Comparison of ENCODE assay signal across 8 cellular contexts in genomic region chr2:160270571-160271113, GRCh38.
DNase-seq lines count a peak whose midpoint lies in the region; ATAC-seq, FAIRE-seq and TF ChIP-seq lines count a peak whose summit lies in the region.

No MANE protein-coding gene starts in this region.

- no peak for TF ChIP-seq CTCF in D721Med (IDR thresholded peaks at IDR 0.05; ENCODE audit: insufficient read depth, missing control alignments)

- no peaks in the 10 kb centered on the region for H3K27me3 Mint-ChIP-seq in effector memory CD8-positive, alpha-beta T cell
- no peaks in the 10 kb centered on the region for H3K27me3 Mint-ChIP-seq in naive B cell

- H3K4me1 Mint-ChIP-seq in effector memory CD8-positive, alpha-beta T cell (ENCODE audit: low read depth in 2 of 2), result peaks cover 22 to 24% of the 10 kb centered on the region in 2 donors
- H3K4me1 Mint-ChIP-seq in naive B cell, result peaks cover 9 to 20% (median 17%) of the 10 kb centered on the region in 3 donors

- FAIRE-seq in D721Med (lab: Jason Lieb, UNC), result no peak

- H3K4me3 Mint-ChIP-seq in effector memory CD8-positive, alpha-beta T cell, result peak overlapping the region; percentile 87 to 88
- H3K4me3 Mint-ChIP-seq in naive B cell, result peak overlapping the region; percentile 79 to 97 (median 90)

- peaks cover 51% of the 10 kb centered on the region for H3K36me3 Mint-ChIP-seq in effector memory CD8-positive, alpha-beta T cell (ENCODE audit: insufficient read depth)
- peaks cover 3% of the 10 kb centered on the region in 2 donors for H3K36me3 Mint-ChIP-seq in naive B cell

- ATAC-seq in effector memory CD8-positive, alpha-beta T cell (replicated peaks), result no peak
- ATAC-seq in naive B cell (ENCODE audit: low read depth in 2 of 2) (no peak), HG02885 (IDR thresholded peaks at IDR 0.05; ENCODE audit: poor library complexity, unreplicated experiment) (no peak)

- DNase-seq in AG08395 (ENCODE audit: low spot score) (peak; percentile 57), LoVo (ENCODE audit: low spot score) (peak; percentile 20), naive B cell (no peak), D721Med (ENCODE audit: insufficient read length, low spot score) (no peak), DMS114 treated with DMSO at 0.1 percent for 48 hours (lab: John Stamatoyannopoulos, UW; ENCODE audit: unreplicated experiment) (no peak), NCI-H774 (lab: John Stamatoyannopoulos, UW) (no peak)
- no peak for DNase-seq in effector memory CD8-positive, alpha-beta T cell

- H3K27ac Mint-ChIP-seq in effector memory CD8-positive, alpha-beta T cell, result peak overlapping the region; percentile 93 to 94
- H3K27ac Mint-ChIP-seq in naive B cell, result peak overlapping the region in 5 of 6 donors; percentile 52 to 90 (median 86)

- no peaks in the 10 kb centered on the region for H3K9me3 Mint-ChIP-seq in effector memory CD8-positive, alpha-beta T cell
- no peaks in the 10 kb centered on the region for H3K9me3 Mint-ChIP-seq in naive B cell

Comparison
In these comparisons a context has a peak if more than half of its experiments do, and no peak if none do; other contexts are left out.
1. DNase-seq: peak in AG08395 (single experiment) and LoVo (single experiment); none in effector memory CD8-positive, alpha-beta T cell (0 of 3), naive B cell (single experiment), D721Med (single experiment), DMS114 treated with DMSO at 0.1 percent for 48 hours (single experiment) and NCI-H774 (single experiment).